In genomic region chr9:15231788-15232635, GRCh38 we compare ENCODE assay signal across 8 cellular contexts.
DNase-seq lines count a peak whose midpoint lies in the region; ATAC-seq and TF ChIP-seq lines count a peak whose summit lies in the region.

No MANE protein-coding gene starts in this region.

- no peaks in the 10 kb centered on the region for H3K27me3 Mint-ChIP-seq in activated T-cell treated with anti-CD3 and anti-CD28 coated beads, Interleukin-2, amount 50 U/mL, for 24 hours

- DNase-seq in AG09319 (ENCODE audit: extremely low read depth, low read depth) (no peak), KBM-7 (peak; percentile 33), left lobe of liver (ENCODE audit: low spot score) (no peak), activated gamma-delta T cell treated with Interleukin-2 at 50 U/mL for 16 hours (no peak), NCI-H187 (lab: John Stamatoyannopoulos, UW) (no peak), mucosa of gallbladder (ENCODE audit: low spot score) (no peak)
- peak; percentile 37 for DNase-seq in activated T-cell treated with anti-CD3 and anti-CD28 coated beads, Interleukin-2, amount 50 U/mL, for 24 hours

- in situ Hi-C loops in KBM-7 (cut with MboI; ENCODE audit: low pct_unique_long_range_greater_than_20kb, low sequenced_read_pairs): no loop called here

- H3K36me3 Mint-ChIP-seq in activated T-cell treated with anti-CD3 and anti-CD28 coated beads, Interleukin-2, amount 50 U/mL, for 24 hours (ENCODE audit: low read depth): peaks cover 25% of the 10 kb centered on the region

- H3K9me3 Mint-ChIP-seq in activated T-cell treated with anti-CD3 and anti-CD28 coated beads, Interleukin-2, amount 50 U/mL, for 24 hours: peaks cover 16% of the 10 kb centered on the region

- peaks cover 50% of the 10 kb centered on the region for H3K4me1 Mint-ChIP-seq in activated T-cell treated with anti-CD3 and anti-CD28 coated beads, Interleukin-2, amount 50 U/mL, for 24 hours (ENCODE audit: low read depth)

- H3K27ac Mint-ChIP-seq in activated T-cell treated with anti-CD3 and anti-CD28 coated beads, Interleukin-2, amount 50 U/mL, for 24 hours: no peak overlapping the region

- H3K4me3 Mint-ChIP-seq in activated T-cell treated with anti-CD3 and anti-CD28 coated beads, Interleukin-2, amount 50 U/mL, for 24 hours: no peak overlapping the region

- peak; percentile 56 for ATAC-seq in GM19023 (IDR thresholded peaks at IDR 0.05; ENCODE audit: unreplicated experiment)
- ATAC-seq in left lobe of liver: peak; percentile 80

- TF ChIP-seq CTCF in AG09319 (IDR thresholded peaks at IDR 0.05; ENCODE audit: low read depth, low read length): peak; percentile 59

Comparison
In these comparisons a context has a peak if more than half of its experiments do, and no peak if none do; other contexts are left out.
1. DNase-seq: peak in KBM-7 (single experiment) and activated T-cell treated with anti-CD3 and anti-CD28 coated beads, Interleukin-2, amount 50 U/mL, for 24 hours (single experiment); none in AG09319 (single experiment), left lobe of liver (single experiment), activated gamma-delta T cell treated with Interleukin-2 at 50 U/mL for 16 hours (single experiment), NCI-H187 (0 of 2) and mucosa of gallbladder (single experiment).